ENCODE assay signal across 13 cellular contexts in the genomic region with DNA sequence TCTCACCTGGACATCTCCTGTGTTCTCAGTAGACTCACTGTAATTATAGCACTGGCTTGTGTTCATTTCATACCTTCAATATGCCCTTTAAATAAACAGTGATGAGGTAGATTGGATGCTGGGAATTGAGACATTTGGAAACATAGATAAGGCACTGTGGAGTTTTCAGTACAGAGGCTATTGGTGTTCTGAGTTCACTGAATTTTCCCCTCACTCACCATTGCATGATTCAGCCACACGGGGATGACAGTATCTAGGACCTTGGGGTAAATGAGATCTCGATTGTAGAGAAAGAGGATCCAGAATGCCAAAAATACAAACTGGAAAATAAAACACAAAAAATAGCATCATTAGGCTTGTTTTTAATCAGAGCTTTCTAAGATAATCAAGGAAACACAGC. TPM values are rescaled to one million over a fixed set of nuclear protein-coding genes. Genes with fewer than 3 reads are reported as not detected.
DNase-seq lines count a peak whose midpoint lies in the region; ATAC-seq and TF ChIP-seq lines count a peak whose summit lies in the region.
"Had no signal": no experiment of that assay in that cellular context is flagged by ENCODE, and none has a peak within 500 bp of the region (broad histone marks: within the 10 kb centered on the region; RNA-seq: fewer than 3 reads in every experiment).

No MANE protein-coding gene starts in this region.

- no peaks in the 10 kb centered on the region for H3K27me3 ChIP-seq in hepatocyte

- no peaks in the 10 kb centered on the region for H3K9me2 ChIP-seq in hepatocyte (replicated peaks; ENCODE audit: insufficient read depth)

- H3K4me1 Mint-ChIP-seq in stimulated activated naive CD8-positive, alpha-beta T cell treated with anti-CD3 and anti-CD28 coated beads, Interleukin-15, Interleukin-2, amounts not matched to agents 100 ng/mL and 50 ng/mL, for 24 hours (ENCODE audit: low read depth): peaks cover 52% of the 10 kb centered on the region
- H3K4me1 Mint-ChIP-seq in stimulated activated naive CD8-positive, alpha-beta T cell treated with anti-CD3 and anti-CD28 coated beads, Interleukin-15, amount 100 ng/mL, for 72 hours: peaks cover 75% of the 10 kb centered on the region

- H3K79me2 ChIP-seq in hepatocyte: no peaks in the 10 kb centered on the region

- no peaks in the 10 kb centered on the region for H3K36me3 ChIP-seq in hepatocyte (replicated peaks; ENCODE audit: insufficient read depth, low read depth)

- peak overlapping the region; percentile 20 for H3K27ac Mint-ChIP-seq in stimulated activated naive CD8-positive, alpha-beta T cell treated with anti-CD3 and anti-CD28 coated beads, Interleukin-15, Interleukin-2, amounts not matched to agents 100 ng/mL and 50 ng/mL, for 24 hours
- no peak overlapping the region for H3K27ac Mint-ChIP-seq in stimulated activated naive CD8-positive, alpha-beta T cell treated with anti-CD3 and anti-CD28 coated beads, Interleukin-15, amount 100 ng/mL, for 72 hours

- no peak overlapping the region for H3K4me2 ChIP-seq in hepatocyte
- H3K4me2 ChIP-seq: KMS-11 had no signal

- H3K4me3 Mint-ChIP-seq in stimulated activated naive CD8-positive, alpha-beta T cell treated with anti-CD3 and anti-CD28 coated beads, Interleukin-15, Interleukin-2, amounts not matched to agents 100 ng/mL and 50 ng/mL, for 24 hours: no peak overlapping the region
- no peak overlapping the region for H3K4me3 Mint-ChIP-seq in stimulated activated naive CD8-positive, alpha-beta T cell treated with anti-CD3 and anti-CD28 coated beads, Interleukin-15, amount 100 ng/mL, for 72 hours
- H3K4me3 Mint-ChIP-seq: nephron progenitor cell had no signal

- no peaks in the 10 kb centered on the region for H3K27me3 Mint-ChIP-seq in stimulated activated naive CD8-positive, alpha-beta T cell treated with anti-CD3 and anti-CD28 coated beads, Interleukin-15, Interleukin-2, amounts not matched to agents 100 ng/mL and 50 ng/mL, for 24 hours
- no peaks in the 10 kb centered on the region for H3K27me3 Mint-ChIP-seq in stimulated activated naive CD8-positive, alpha-beta T cell treated with anti-CD3 and anti-CD28 coated beads, Interleukin-15, amount 100 ng/mL, for 72 hours

- in situ Hi-C loops in astrocyte of the spinal cord (cut with HindIII; ENCODE audit: low sequenced_read_pairs): no loop called here

- no peak overlapping the region for H2AFZ ChIP-seq in hepatocyte

- DNase-seq in stimulated activated naive CD8-positive, alpha-beta T cell treated with anti-CD3 and anti-CD28 coated beads, Interleukin-15, amount 100 ng/mL, for 72 hours: no peak
- peak; percentile 46 for DNase-seq in astrocyte of the spinal cord (ENCODE audit: low read depth, low spot score)
- no peak for DNase-seq in hepatocyte (ENCODE audit: low spot score)
- DNase-seq in foreskin fibroblast: no peak
- no peak for DNase-seq in HCEC 1CT
- DNase-seq: DND-41; NCI-H2029 treated with DMSO at 0.1 percent for 48 hours; nephron progenitor cell; NK-92 treated with Interleukin-12 subunit alpha and Interleukin-12 subunit beta, amount 100 ng/mL, for 24 hours had no signal

- H3K27ac ChIP-seq in hepatocyte: peak overlapping the region; percentile 64
- H3K27ac ChIP-seq: KMS-11 had no signal

- H3K4me3 ChIP-seq in astrocyte of the spinal cord (ENCODE audit: low read depth, low read length) (no peak overlapping the region), hepatocyte (no peak overlapping the region), foreskin fibroblast (ENCODE audit: low read depth in 1 of 2, low read length in 2 of 2) (no peak overlapping the region)

- TF ChIP-seq CTCF in astrocyte of the spinal cord (IDR thresholded peaks at IDR 0.05; ENCODE audit: low read depth, low read length) (peak; percentile 27), hepatocyte (IDR thresholded peaks at IDR 0.05; ENCODE audit: poor library complexity) (no peak), foreskin fibroblast (IDR thresholded peaks at IDR 0.05; ENCODE audit: low read depth, low read length) (no peak)

- H3K9me3 Mint-ChIP-seq in stimulated activated naive CD8-positive, alpha-beta T cell treated with anti-CD3 and anti-CD28 coated beads, Interleukin-15, Interleukin-2, amounts not matched to agents 100 ng/mL and 50 ng/mL, for 24 hours: no peaks in the 10 kb centered on the region
- peaks cover 4 to 10% of the 10 kb centered on the region in 2 donors for H3K9me3 Mint-ChIP-seq in stimulated activated naive CD8-positive, alpha-beta T cell treated with anti-CD3 and anti-CD28 coated beads, Interleukin-15, amount 100 ng/mL, for 72 hours
- H3K9me3 Mint-ChIP-seq: nephron progenitor cell had no signal

- H3K4me1 ChIP-seq in hepatocyte (ENCODE audit: insufficient read depth): peaks cover 48% of the 10 kb centered on the region

- 48% methylated on average over 2 of the region's 2 CpGs for WGBS in hepatocyte (ENCODE audit: low lambda C conversion rate, missing lambda C conversion rate)

- no peaks in the 10 kb centered on the region for H3K9me3 ChIP-seq in hepatocyte (ENCODE audit: low read depth)

- H3K36me3 Mint-ChIP-seq in stimulated activated naive CD8-positive, alpha-beta T cell treated with anti-CD3 and anti-CD28 coated beads, Interleukin-15, Interleukin-2, amounts not matched to agents 100 ng/mL and 50 ng/mL, for 24 hours (ENCODE audit: low read depth): no peaks in the 10 kb centered on the region

- no peak for ATAC-seq in stimulated activated naive CD8-positive, alpha-beta T cell treated with anti-CD3 and anti-CD28 coated beads, Interleukin-15, amount 100 ng/mL, for 72 hours
- ATAC-seq in GM21367 (IDR thresholded peaks at IDR 0.05; ENCODE audit: unreplicated experiment) (no peak), GM19455 (IDR thresholded peaks at IDR 0.05; ENCODE audit: unreplicated experiment) (no peak)

- H4K20me1 ChIP-seq in hepatocyte (ENCODE audit: insufficient read depth, poor library complexity, severe bottlenecking): no peaks in the 10 kb centered on the region

RNA-seq across cellular contexts. Expression of gene ADTRP, which starts 12.5 kb away (rescaled TPM):
- 9.8 and 10.0 TPM in 2 replicates for total RNA-seq in hepatocyte
- 3.6 and 4.1 TPM in 2 replicates for polyA plus RNA-seq in hepatocyte
